Comparison of ENCODE assay signal across 9 cellular contexts in the genomic region with DNA sequence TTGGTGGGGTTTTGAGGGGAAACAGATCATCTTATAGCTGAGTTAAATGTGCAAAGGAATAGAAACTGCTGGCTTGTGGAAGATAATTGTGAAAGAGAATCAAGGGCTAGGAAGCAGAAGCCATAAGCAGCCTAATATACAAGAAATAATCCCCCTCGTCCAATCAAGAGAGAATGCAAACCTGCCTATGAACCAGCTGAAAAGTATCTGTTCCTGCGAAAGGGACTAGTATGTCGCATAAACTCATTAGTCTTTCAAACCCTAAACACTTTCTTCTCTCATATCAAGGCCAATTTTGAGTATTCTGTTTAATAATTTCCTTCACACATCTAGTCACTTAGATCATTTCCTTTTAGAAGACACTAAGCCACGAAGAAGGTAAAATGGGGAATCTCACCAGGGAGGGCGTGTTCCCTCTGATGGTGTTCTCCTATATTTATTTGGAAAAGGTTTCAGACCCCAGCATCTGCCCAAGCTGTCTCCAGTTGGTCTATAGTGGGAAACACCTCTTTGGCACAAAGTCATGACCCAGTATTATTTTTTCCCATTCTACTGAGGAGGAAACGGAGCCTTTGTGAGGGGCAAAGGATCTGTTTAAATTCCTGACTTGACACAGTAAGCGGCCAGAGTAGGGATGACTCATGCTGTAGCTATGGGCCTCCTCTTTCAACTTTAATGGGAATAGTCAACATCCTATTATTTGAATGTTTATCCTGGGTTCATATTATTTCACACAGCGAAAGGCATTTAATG.
A peak's percentile ranks its signal among the peaks of the same experiment; 100 is the strongest.
DNase-seq lines count a peak whose midpoint lies in the region; ATAC-seq and TF ChIP-seq lines count a peak whose summit lies in the region.
"Had no signal": no experiment of that assay in that cellular context is flagged by ENCODE, and none has a peak within 500 bp of the region (broad histone marks: within the 10 kb centered on the region; RNA-seq: fewer than 3 reads in every experiment).

No MANE protein-coding gene starts in this region.

- no peak overlapping the region for H3K4me3 ChIP-seq in retinal pigment epithelial cell (ENCODE audit: low read length)

- TF ChIP-seq CTCF in foreskin keratinocyte (conservative IDR thresholded peaks at IDR 0.05) (no peak), retinal pigment epithelial cell (conservative IDR thresholded peaks at IDR 0.05; ENCODE audit: low read depth, low read length) (no peak)

- no peaks in the 10 kb centered on the region for H3K27me3 ChIP-seq in foreskin keratinocyte

- peak; percentile 80 for ATAC-seq in foreskin keratinocyte
- ATAC-seq in GM19395 (IDR thresholded peaks at IDR 0.05; ENCODE audit: unreplicated experiment), result no peak

- peak; percentile 75 for DNase-seq in ELR (ENCODE audit: low read depth)
- DNase-seq in RPMI7951 (ENCODE audit: low read depth), result peak; percentile 78
- DNase-seq in foreskin keratinocyte, result peak; percentile 71 to 79
- DNase-seq in retinal pigment epithelial cell (ENCODE audit: low read depth), result peak; percentile 60
- no peak for DNase-seq in NCI-H2227 treated with DMSO at 0.1 percent for 48 hours (lab: John Stamatoyannopoulos, UW)
- DNase-seq in NCI-H187 treated with DMSO at 0.1 percent for 48 hours (lab: John Stamatoyannopoulos, UW), result no peak
- no peak for DNase-seq in middle frontal gyrus (ENCODE audit: extremely low spot score, low spot score)
- DNase-seq: activated CD8-positive, alpha-beta memory T cell treated with anti-CD3 and anti-CD28 coated beads, Interleukin-2, amount 50 U/mL, for 48 hours had no signal

- H3K27ac ChIP-seq in foreskin keratinocyte, result no peak overlapping the region

- peaks cover 9% of the 10 kb centered on the region for H3K4me1 ChIP-seq in foreskin keratinocyte

Comparison
In these comparisons a context has a peak if more than half of its experiments do, and no peak if none do; other contexts are left out.
1. DNase-seq: peak in ELR (single experiment), RPMI7951 (single experiment), foreskin keratinocyte (2 of 2) and retinal pigment epithelial cell (single experiment); none in NCI-H2227 treated with DMSO at 0.1 percent for 48 hours (single experiment), NCI-H187 treated with DMSO at 0.1 percent for 48 hours (single experiment) and middle frontal gyrus (single experiment).